Comparison of ENCODE assay signal across 1 cellular context in genomic region chr12:18549598-18549997, GRCh38.
TF ChIP-seq lines count a peak whose summit lies in the region.

No MANE protein-coding gene starts in this region.

TF ChIP-seq in H1, 55 proteins besides CTCF, POLR2A, EP300 and RAD21 (continued from another document):
- TF ChIP-seq CEBPB (IDR thresholded peaks at IDR 0.05; ENCODE audit: low read depth, low read length) (no peak), E2F6 (IDR thresholded peaks at IDR 0.05) (no peak), KDM1A (IDR thresholded peaks at IDR 0.05; ENCODE audit: borderline replicate concordance, low read length) (no peak), CBX8 (IDR thresholded peaks at IDR 0.05; ENCODE audit: borderline replicate concordance, low read depth, low read length) (no peak)
TF ChIP-seq in H1: peak in this region for 0.
